Comparison of ENCODE assay signal across 13 cellular contexts in the genomic region with DNA sequence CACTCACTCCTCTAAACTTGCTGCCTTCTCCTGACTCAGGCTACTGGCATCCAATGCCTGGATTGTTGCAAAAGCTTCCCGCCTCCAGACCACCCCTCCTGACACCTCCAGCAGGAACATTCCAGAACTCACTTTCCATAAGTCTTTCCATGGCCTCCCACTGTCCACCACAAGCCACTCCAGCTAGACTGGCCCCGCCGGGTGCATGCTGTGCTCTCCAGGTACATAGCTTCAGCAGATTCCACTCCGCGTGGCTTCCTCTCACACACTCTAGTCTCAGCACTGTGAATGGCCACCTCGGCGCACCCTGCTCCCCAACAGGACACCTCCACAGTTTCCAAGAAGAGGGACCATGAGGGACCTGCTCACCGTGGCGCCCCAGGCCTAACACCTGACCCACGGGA. TPM values are rescaled to one million over a fixed set of nuclear protein-coding genes. Genes with fewer than 3 reads are reported as not detected.
DNase-seq lines count a peak whose midpoint lies in the region; ATAC-seq and TF ChIP-seq lines count a peak whose summit lies in the region.
"Had no signal": no experiment of that assay in that cellular context is flagged by ENCODE, and none has a peak within 500 bp of the region (broad histone marks: within the 10 kb centered on the region; RNA-seq: fewer than 3 reads in every experiment).

No MANE protein-coding gene starts in this region.

- H3K27me3 ChIP-seq in HL-60 (ENCODE audit: insufficient read depth, poor library complexity, severe bottlenecking): no peaks in the 10 kb centered on the region
- H3K27me3 ChIP-seq: brain microvascular endothelial cell, esophagus muscularis mucosa, Peyer's patch had no signal

- peaks cover 0 to 2% (median 0%) of the 10 kb centered on the region in 3 donors for H3K27me3 Mint-ChIP-seq in CD14-positive monocyte (ENCODE audit: low read depth in 3 of 3)
- H3K27me3 Mint-ChIP-seq in neural crest cell (ENCODE audit: low read depth): no peaks in the 10 kb centered on the region

- H3K4me3 Mint-ChIP-seq in CD14-positive monocyte: peak overlapping the region in 1 of 2 donors; percentile 57
- no peak overlapping the region for H3K4me3 Mint-ChIP-seq in neural crest cell

- H3K4me1 Mint-ChIP-seq in CD14-positive monocyte (peaks cover 21% of the 10 kb centered on the region), neural crest cell (peaks cover 10% of the 10 kb centered on the region)

- H3K4me3 ChIP-seq in HL-60 (replicated peaks; ENCODE audit: insufficient read depth, low read length) (no peak overlapping the region), cardiac fibroblast (replicated peaks in 1 of 2; ENCODE audit: low read depth in 2 of 2, low read length in 2 of 2) (no peak overlapping the region)
- H3K4me3 ChIP-seq: esophagus muscularis mucosa, Peyer's patch had no signal

- intact Hi-C loops in CD14-positive monocyte (cut with micrococcal nuclease): no loop called here

- DNase-seq in CD14-positive monocyte (ENCODE audit: low spot score): no peak
- DNase-seq in HL-60 (ENCODE audit: low read depth in 1 of 2, low spot score in 1 of 2): no peak
- DNase-seq in cardiac fibroblast (ENCODE audit: low read depth in 2 of 2): peak; percentile 36 to 43
- no peak for DNase-seq in neural crest cell (ENCODE audit: low read depth, low spot score)
- DNase-seq in GM20000 (ENCODE audit: low spot score): no peak
- DNase-seq: activated CD8-positive, alpha-beta memory T cell treated with anti-CD3 and anti-CD28 coated beads, Interleukin-2, amount 50 U/mL, for 48 hours; brain microvascular endothelial cell; Peyer's patch; stimulated activated CD4-positive, alpha-beta T cell treated with anti-CD3 and anti-CD28 coated beads, Interleukin-12 subunit alpha, Interleukin-12 subunit beta, amount 100 ng/mL, for 4 hours had no signal

- H3K36me3 Mint-ChIP-seq in CD14-positive monocyte: peaks cover 64 to 90% of the 10 kb centered on the region in 2 donors
- peaks cover 8% of the 10 kb centered on the region for H3K36me3 Mint-ChIP-seq in neural crest cell (ENCODE audit: low read depth)

- peaks cover 0 to 2% (median 0%) of the 10 kb centered on the region in 7 donors for H3K9me3 Mint-ChIP-seq in CD14-positive monocyte
- H3K9me3 Mint-ChIP-seq in neural crest cell: no peaks in the 10 kb centered on the region

- ATAC-seq in GM19467 (IDR thresholded peaks at IDR 0.05; ENCODE audit: unreplicated experiment): no peak
- ATAC-seq in HG03571 (IDR thresholded peaks at IDR 0.05; ENCODE audit: unreplicated experiment): no peak
- no peak for ATAC-seq in HG02763 (IDR thresholded peaks at IDR 0.05; ENCODE audit: unreplicated experiment)

- H3K27ac Mint-ChIP-seq in CD14-positive monocyte (peak overlapping the region; percentile 72 to 96 (median 87)), neural crest cell (ENCODE audit: unreplicated experiment) (peak overlapping the region; percentile 80)

- peak overlapping the region; percentile 54 for H3K27ac ChIP-seq in HL-60 (replicated peaks)
- H3K27ac ChIP-seq: esophagus muscularis mucosa, Peyer's patch had no signal

- no peak for TF ChIP-seq CTCF in CD14-positive monocyte (IDR thresholded peaks at IDR 0.05)
- no peak for TF ChIP-seq CTCF in HL-60 (IDR thresholded peaks at IDR 0.05; ENCODE audit: insufficient read depth, low read length)
- TF ChIP-seq CTCF in cardiac fibroblast (IDR thresholded peaks at IDR 0.05; ENCODE audit: low read depth, low read length): no peak
- TF ChIP-seq CTCF in neural crest cell (conservative IDR thresholded peaks at IDR 0.05): no peak
- TF ChIP-seq CTCF in GM20000 (IDR thresholded peaks at IDR 0.05; ENCODE audit: extremely low read depth, missing control alignments): no peak

RNA-seq across cellular contexts. Expression of a gene that starts 25.9 kb away (rescaled TPM):
- polyA plus RNA-seq in CD14-positive monocyte: 10 to 100 TPM; 10.3 to 13.9 TPM
- total RNA-seq in neural crest cell: 45.0 and 48.3 TPM in 2 replicates

RNA-seq across cellular contexts. Expression of a gene that starts 49.9 kb away (rescaled TPM):
- not detected for polyA plus RNA-seq in CD14-positive monocyte
- total RNA-seq in neural crest cell: 0.43 and 0.56 TPM in 2 replicates

RNA-seq across cellular contexts. Expression of a gene that starts 58.9 kb away (rescaled TPM):
- polyA plus RNA-seq in CD14-positive monocyte: 100 to 1,000 TPM; 106 to 112 TPM
- total RNA-seq in neural crest cell: 89.8 and 97.7 TPM in 2 replicates

RNA-seq across cellular contexts. Expression of a gene that starts 59.0 kb away (rescaled TPM):
- not detected for polyA plus RNA-seq in CD14-positive monocyte
- total RNA-seq in neural crest cell: 1.5 and 1.6 TPM in 2 replicates
- total RNA-seq: Peyer's patch had no signal

Comparison
In these comparisons a context has a peak if more than half of its experiments do, and no peak if none do; other contexts are left out.
1. DNase-seq: peak in cardiac fibroblast (2 of 2); none in CD14-positive monocyte (single experiment), HL-60 (0 of 2), neural crest cell (single experiment) and GM20000 (single experiment).